1 cellular context compared by ENCODE assay signal in genomic region chr11:126949066-126949945, GRCh38.
TF ChIP-seq lines count a peak whose summit lies in the region.

No MANE protein-coding gene starts in this region.

TF ChIP-seq in SK-N-SH treated with all-trans-retinoic acid at 6 μM for 48 hours, 23 proteins besides CTCF, POLR2A, EP300 and RAD21 (continued from another document):
- TF ChIP-seq ZNF70 (CRISPR knock-in tag; IDR thresholded peaks at IDR 0.05), result no peak
- no peak for TF ChIP-seq CREB5 (CRISPR knock-in tag; IDR thresholded peaks at IDR 0.05; ENCODE audit: low read depth)
- no peak for TF ChIP-seq PATZ1 (CRISPR knock-in tag; IDR thresholded peaks at IDR 0.05; ENCODE audit: borderline replicate concordance)
- TF ChIP-seq ZFP3 (CRISPR knock-in tag; IDR thresholded peaks at IDR 0.05), result no peak
- no peak for TF ChIP-seq ZNF565 (CRISPR knock-in tag; conservative IDR thresholded peaks at IDR 0.05; ENCODE audit: low read depth)
